ENCODE assay signal across 10 cellular contexts in genomic region chr14:49896956-49897355, GRCh38. TPM values are rescaled to one million over a fixed set of nuclear protein-coding genes. Genes with fewer than 3 reads are reported as not detected.
DNase-seq lines count a peak whose midpoint lies in the region; ATAC-seq and TF ChIP-seq lines count a peak whose summit lies in the region.
"Had no signal": no experiment of that assay in that cellular context is flagged by ENCODE, and none has a peak within 500 bp of the region (broad histone marks: within the 10 kb centered on the region; RNA-seq: fewer than 3 reads in every experiment).

No MANE protein-coding gene starts in this region.

- H3K9me3 Mint-ChIP-seq in activated B cell treated with CpG ODN at 0.5 μM for 24 hours (no peaks in the 10 kb centered on the region), glutamatergic neuron (ENCODE audit: unreplicated experiment) (peaks cover 8% of the 10 kb centered on the region)

- H3K36me3 Mint-ChIP-seq in activated B cell treated with CpG ODN at 0.5 μM for 24 hours (ENCODE audit: low read depth) (peaks cover 52% of the 10 kb centered on the region), glutamatergic neuron (ENCODE audit: unreplicated experiment) (no peaks in the 10 kb centered on the region)

- H3K9me3 ChIP-seq in gastroesophageal sphincter, result no peaks in the 10 kb centered on the region
- no peaks in the 10 kb centered on the region for H3K9me3 ChIP-seq in subcutaneous abdominal adipose tissue (ENCODE audit: control insufficient read depth in 5 of 5, low read length in 5 of 5)

- DNase-seq in activated CD8-positive, alpha-beta memory T cell treated with anti-CD3 and anti-CD28 coated beads for 24 hours, result peak; percentile 53
- no peak for DNase-seq in activated CD8-positive, alpha-beta memory T cell treated with anti-CD3 and anti-CD28 coated beads, Interleukin-2, amount 50 U/mL, for 4 hours
- DNase-seq in activated B cell treated with CpG ODN at 0.5 μM for 24 hours, result no peak
- no peak for DNase-seq in 8988T
- DNase-seq in glutamatergic neuron, result no peak
- DNase-seq: stimulated activated CD4-positive, alpha-beta T cell treated with anti-CD3 and anti-CD28 coated beads, Interleukin-4, amount 100 ng/mL, for 1 hour had no signal

- intact Hi-C loops in activated B cell treated with CpG ODN at 0.5 μM for 24 hours (cut with micrococcal nuclease), result no loop called here

- ATAC-seq in activated B cell treated with CpG ODN at 0.5 μM for 24 hours (ENCODE audit: low read depth), result no peak
- no peak for ATAC-seq in gastroesophageal sphincter
- ATAC-seq in GM19023 (IDR thresholded peaks at IDR 0.05; ENCODE audit: unreplicated experiment), result no peak

- H3K4me3 Mint-ChIP-seq in activated B cell treated with CpG ODN at 0.5 μM for 24 hours (peak overlapping the region; percentile 96), glutamatergic neuron (ENCODE audit: unreplicated experiment) (no peak overlapping the region)

- no peak for TF ChIP-seq CTCF in activated B cell treated with CpG ODN at 0.5 μM for 24 hours (IDR thresholded peaks at IDR 0.05)
- TF ChIP-seq CTCF in gastroesophageal sphincter (IDR thresholded peaks at IDR 0.05), result no peak
- no peak for TF ChIP-seq CTCF in glutamatergic neuron (IDR thresholded peaks at IDR 0.05; ENCODE audit: partially characterized antibody, unreplicated experiment)

- H3K36me3 ChIP-seq in gastroesophageal sphincter (no peaks in the 10 kb centered on the region), subcutaneous abdominal adipose tissue (ENCODE audit: control insufficient read depth in 5 of 5, insufficient read depth in 5 of 5, low read length in 5 of 5) (peaks cover 0 to 10% (median 7%) of the 10 kb centered on the region in 5 donors)

- WGBS in gastroesophageal sphincter (ENCODE audit: low coverage in 1 of 2), 2 donors, result 20 to 52% methylated on average over 5 of the region's 5 CpGs

- H3K4me1 Mint-ChIP-seq in activated B cell treated with CpG ODN at 0.5 μM for 24 hours (peaks cover 53% of the 10 kb centered on the region), glutamatergic neuron (ENCODE audit: low read depth, unreplicated experiment) (peaks cover 23% of the 10 kb centered on the region)

- no peaks in the 10 kb centered on the region for H3K27me3 ChIP-seq in gastroesophageal sphincter
- no peaks in the 10 kb centered on the region for H3K27me3 ChIP-seq in subcutaneous abdominal adipose tissue (ENCODE audit: control insufficient read depth in 5 of 5, insufficient read depth in 4 of 5, low read length in 5 of 5)

- H3K4me1 ChIP-seq in gastroesophageal sphincter, result peaks cover 0 to 58% (median 25%) of the 10 kb centered on the region in 3 donors
- H3K4me1 ChIP-seq in subcutaneous abdominal adipose tissue (ENCODE audit: control insufficient read depth in 5 of 5, insufficient read depth in 5 of 5, low read length in 5 of 5), result peaks cover 6 to 50% (median 45%) of the 10 kb centered on the region in 5 donors

- H3K9ac ChIP-seq in subcutaneous abdominal adipose tissue (ENCODE audit: low read length in 5 of 5), result peak overlapping the region; percentile 11 to 61 (median 43)

- CTCF ChIA-PET in activated B cell treated with CpG ODN at 0.5 μM for 24 hours (lab: Charles Lee), result no interaction called here

- H3K27me3 Mint-ChIP-seq in activated B cell treated with CpG ODN at 0.5 μM for 24 hours (no peaks in the 10 kb centered on the region), glutamatergic neuron (ENCODE audit: unreplicated experiment) (peaks cover 5% of the 10 kb centered on the region)

- peak overlapping the region; percentile 68 for H3K27ac Mint-ChIP-seq in activated B cell treated with CpG ODN at 0.5 μM for 24 hours
- H3K27ac Mint-ChIP-seq in glutamatergic neuron (ENCODE audit: unreplicated experiment), result no peak overlapping the region

- H3K4me3 ChIP-seq in gastroesophageal sphincter (peak overlapping the region; percentile 4 to 99), subcutaneous abdominal adipose tissue (ENCODE audit: low read depth in 1 of 5, low read length in 5 of 5) (peak overlapping the region in 3 of 5 donors; percentile 10 to 32 (median 32))

- TF ChIP-seq EP300 in gastroesophageal sphincter (IDR thresholded peaks at IDR 0.05), result no peak

- no peak for TF ChIP-seq POLR2A in gastroesophageal sphincter (IDR thresholded peaks at IDR 0.05)

- H3K27ac ChIP-seq in gastroesophageal sphincter (peak overlapping the region in 2 of 4 donors; percentile 4 to 9), subcutaneous abdominal adipose tissue (ENCODE audit: low read depth, low read length) (peak overlapping the region; percentile 99)
- H3K27ac ChIP-seq: C4-2B had no signal

- POLR2A ChIA-PET in activated B cell treated with CpG ODN at 0.5 μM for 24 hours (lab: Charles Lee), result interaction anchor here (0.6 to 1.3 kb wide), 4 partner anchors 75 to 165 kb away, joined by 3 to 7 read pairs (median 4); no protein-coding TSS in a partner anchor

RNA-seq across cellular contexts. Expression of gene ARF6, which starts 4.1 kb away (rescaled TPM):
- total RNA-seq in activated B cell treated with CpG ODN at 0.5 μM for 24 hours (136 and 142 TPM in 2 replicates), gastroesophageal sphincter (10 to 100 TPM; 43.1 to 59.6 (median 51.3) TPM), glutamatergic neuron (ENCODE audit: unreplicated experiment) (38.8 TPM)

RNA-seq across cellular contexts. Expression of gene NEMF, which starts 44.4 kb away (rescaled TPM):
- total RNA-seq in activated B cell treated with CpG ODN at 0.5 μM for 24 hours (99.1 and 110 TPM in 2 replicates), gastroesophageal sphincter (10 to 100 TPM; 43.6 to 91.3 (median 68.6) TPM), glutamatergic neuron (ENCODE audit: unreplicated experiment) (78.8 TPM)
